In the genomic region with DNA sequence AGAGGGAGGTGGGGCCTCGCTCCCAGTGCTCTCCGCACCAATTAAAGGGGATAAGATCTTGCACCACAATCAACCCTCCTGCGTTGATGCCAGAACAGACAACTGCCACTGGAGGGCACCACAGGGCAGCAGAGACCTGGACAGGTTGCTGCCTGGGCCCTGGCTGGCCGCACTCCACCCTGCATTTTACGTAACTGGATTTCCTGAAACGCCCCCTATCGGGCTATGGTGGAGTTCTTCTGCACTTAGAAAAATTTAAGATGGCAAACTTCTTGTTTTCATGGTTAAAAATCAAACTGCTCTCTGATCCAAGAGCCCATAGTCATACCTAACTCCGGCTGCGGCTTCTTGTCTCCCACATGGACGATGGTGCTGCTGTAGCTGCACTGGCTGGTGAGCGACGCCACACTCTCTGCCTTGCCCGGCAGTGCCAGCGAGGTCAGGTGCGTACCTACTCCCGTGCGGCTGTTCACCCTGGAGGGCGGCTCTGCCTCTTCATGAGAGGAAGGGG, we compare ENCODE assay signal across 1 cellular context.
TF ChIP-seq lines count a peak whose summit lies in the region.

No MANE protein-coding gene starts in this region.

TF ChIP-seq in K562, 482 proteins besides CTCF, POLR2A, EP300 and RAD21 (continued from another document and continues in another):
- TF ChIP-seq, protein P1, sequence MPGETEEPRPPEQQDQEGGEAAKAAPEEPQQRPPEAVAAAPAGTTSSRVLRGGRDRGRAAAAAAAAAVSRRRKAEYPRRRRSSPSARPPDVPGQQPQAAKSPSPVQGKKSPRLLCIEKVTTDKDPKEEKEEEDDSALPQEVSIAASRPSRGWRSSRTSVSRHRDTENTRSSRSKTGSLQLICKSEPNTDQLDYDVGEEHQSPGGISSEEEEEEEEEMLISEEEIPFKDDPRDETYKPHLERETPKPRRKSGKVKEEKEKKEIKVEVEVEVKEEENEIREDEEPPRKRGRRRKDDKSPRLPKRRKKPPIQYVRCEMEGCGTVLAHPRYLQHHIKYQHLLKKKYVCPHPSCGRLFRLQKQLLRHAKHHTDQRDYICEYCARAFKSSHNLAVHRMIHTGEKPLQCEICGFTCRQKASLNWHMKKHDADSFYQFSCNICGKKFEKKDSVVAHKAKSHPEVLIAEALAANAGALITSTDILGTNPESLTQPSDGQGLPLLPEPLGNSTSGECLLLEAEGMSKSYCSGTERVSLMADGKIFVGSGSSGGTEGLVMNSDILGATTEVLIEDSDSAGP (CRISPR knock-in tag; IDR thresholded peaks at IDR 0.05) = no peak
- TF ChIP-seq ZNF408 (CRISPR knock-in tag; IDR thresholded peaks at IDR 0.05; ENCODE audit: low read depth) (no peak), SMC3 (conservative IDR thresholded peaks at IDR 0.05; ENCODE audit: insufficient read depth, low read depth, low read length) (peak; percentile 37), ZNF175 (CRISPR knock-in tag; IDR thresholded peaks at IDR 0.05; ENCODE audit: low read depth) (no peak), PPARD (CRISPR knock-in tag; IDR thresholded peaks at IDR 0.05) (no peak), SMARCE1 (IDR thresholded peaks at IDR 0.05) (no peak), THAP7 (CRISPR knock-in tag; IDR thresholded peaks at IDR 0.05) (no peak), CBX8 (IDR thresholded peaks at IDR 0.05; ENCODE audit: borderline replicate concordance, extremely low read depth, low read depth, low read length, poor library complexity, severe bottlenecking) (no peak), CHD4 (IDR thresholded peaks at IDR 0.05; ENCODE audit: insufficient read depth, insufficient replicate concordance, low read depth, low read length, poor library complexity, severe bottlenecking) (no peak), CHD1 (IDR thresholded peaks at IDR 0.05; ENCODE audit: low read length) (no peak), ZNF436 (CRISPR knock-in tag; IDR thresholded peaks at IDR 0.05) (no peak), TAF15 (IDR thresholded peaks at IDR 0.05; ENCODE audit: low read depth, low read length) (no peak), KAT7 (CRISPR knock-in tag; IDR thresholded peaks at IDR 0.05; ENCODE audit: borderline replicate concordance) (no peak), MAZ (CRISPR knock-in tag; conservative IDR thresholded peaks at IDR 0.05 in 1 of 2, IDR thresholded peaks at IDR 0.05 in 1 of 2) (0 out of 4 replicates have a peak, but pooled peaks of 1 of the 2 experiments have one; percentile 27), ZNF143 (CRISPR knock-in tag; IDR thresholded peaks at IDR 0.05) (no peak), LEF1 (IDR thresholded peaks at IDR 0.05) (no peak), SMARCB1 (IDR thresholded peaks at IDR 0.05; ENCODE audit: insufficient read length, low read depth) (no peak), NUFIP1 (IDR thresholded peaks at IDR 0.05; ENCODE audit: partially characterized antibody) (no peak), YY1 (IDR thresholded peaks at IDR 0.05; ENCODE audit: borderline replicate concordance in 1 of 3, control insufficient read depth in 1 of 3, extremely low read depth in 1 of 3, insufficient read depth in 3 of 3, insufficient read length in 1 of 3, insufficient replicate concordance in 2 of 3, low read depth in 1 of 3, low read length in 2 of 3) (peak in 1 of 3 experiments; percentile 13), DIDO1 (tag; IDR thresholded peaks at IDR 0.05; ENCODE audit: low read depth) (no peak), HES1 (IDR thresholded peaks at IDR 0.05; ENCODE audit: low read depth) (no peak), ZNF766 (CRISPR knock-in tag; conservative IDR thresholded peaks at IDR 0.05) (peak; percentile 69; the same call in 1 of the 2 replicates), E2F1 (CRISPR knock-in tag; IDR thresholded peaks at IDR 0.05) (no peak), ZFP1 (CRISPR knock-in tag; IDR thresholded peaks at IDR 0.05) (no peak), ZFP36 (IDR thresholded peaks at IDR 0.05; ENCODE audit: low read depth, low read length, partially characterized antibody) (no peak), NFIC (IDR thresholded peaks at IDR 0.05) (no peak), HLTF (IDR thresholded peaks at IDR 0.05) (no peak), NR0B1 (IDR thresholded peaks at IDR 0.05; ENCODE audit: partially characterized antibody) (no peak), GABPB1 (CRISPR knock-in tag; IDR thresholded peaks at IDR 0.05) (peak; percentile 36; the same call in 1 of the 2 replicates), RBM39 (optimal IDR thresholded peaks at IDR 0.05; ENCODE audit: low read depth, low read length) (no peak), L3MBTL2 (IDR thresholded peaks at IDR 0.05) (no peak)
- TF ChIP-seq, protein P2, sequence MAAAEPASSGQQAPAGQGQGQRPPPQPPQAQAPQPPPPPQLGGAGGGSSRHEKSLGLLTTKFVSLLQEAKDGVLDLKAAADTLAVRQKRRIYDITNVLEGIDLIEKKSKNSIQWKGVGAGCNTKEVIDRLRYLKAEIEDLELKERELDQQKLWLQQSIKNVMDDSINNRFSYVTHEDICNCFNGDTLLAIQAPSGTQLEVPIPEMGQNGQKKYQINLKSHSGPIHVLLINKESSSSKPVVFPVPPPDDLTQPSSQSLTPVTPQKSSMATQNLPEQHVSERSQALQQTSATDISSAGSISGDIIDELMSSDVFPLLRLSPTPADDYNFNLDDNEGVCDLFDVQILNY (CRISPR knock-in tag; IDR thresholded peaks at IDR 0.05) = no peak
- TF ChIP-seq, protein P3, sequence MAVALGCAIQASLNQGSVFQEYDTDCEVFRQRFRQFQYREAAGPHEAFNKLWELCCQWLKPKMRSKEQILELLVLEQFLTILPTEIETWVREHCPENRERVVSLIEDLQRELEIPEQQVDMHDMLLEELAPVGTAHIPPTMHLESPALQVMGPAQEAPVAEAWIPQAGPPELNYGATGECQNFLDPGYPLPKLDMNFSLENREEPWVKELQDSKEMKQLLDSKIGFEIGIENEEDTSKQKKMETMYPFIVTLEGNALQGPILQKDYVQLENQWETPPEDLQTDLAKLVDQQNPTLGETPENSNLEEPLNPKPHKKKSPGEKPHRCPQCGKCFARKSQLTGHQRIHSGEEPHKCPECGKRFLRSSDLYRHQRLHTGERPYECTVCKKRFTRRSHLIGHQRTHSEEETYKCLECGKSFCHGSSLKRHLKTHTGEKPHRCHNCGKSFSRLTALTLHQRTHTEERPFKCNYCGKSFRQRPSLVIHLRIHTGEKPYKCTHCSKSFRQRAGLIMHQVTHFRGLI (CRISPR knock-in tag; IDR thresholded peaks at IDR 0.05) = no peak
- TF ChIP-seq, protein P4, sequence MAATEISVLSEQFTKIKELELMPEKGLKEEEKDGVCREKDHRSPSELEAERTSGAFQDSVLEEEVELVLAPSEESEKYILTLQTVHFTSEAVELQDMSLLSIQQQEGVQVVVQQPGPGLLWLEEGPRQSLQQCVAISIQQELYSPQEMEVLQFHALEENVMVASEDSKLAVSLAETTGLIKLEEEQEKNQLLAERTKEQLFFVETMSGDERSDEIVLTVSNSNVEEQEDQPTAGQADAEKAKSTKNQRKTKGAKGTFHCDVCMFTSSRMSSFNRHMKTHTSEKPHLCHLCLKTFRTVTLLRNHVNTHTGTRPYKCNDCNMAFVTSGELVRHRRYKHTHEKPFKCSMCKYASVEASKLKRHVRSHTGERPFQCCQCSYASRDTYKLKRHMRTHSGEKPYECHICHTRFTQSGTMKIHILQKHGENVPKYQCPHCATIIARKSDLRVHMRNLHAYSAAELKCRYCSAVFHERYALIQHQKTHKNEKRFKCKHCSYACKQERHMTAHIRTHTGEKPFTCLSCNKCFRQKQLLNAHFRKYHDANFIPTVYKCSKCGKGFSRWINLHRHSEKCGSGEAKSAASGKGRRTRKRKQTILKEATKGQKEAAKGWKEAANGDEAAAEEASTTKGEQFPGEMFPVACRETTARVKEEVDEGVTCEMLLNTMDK (IDR thresholded peaks at IDR 0.05; ENCODE audit: borderline replicate concordance, insufficient read depth, low read depth, low read length, poor library complexity, severe bottlenecking) = peak; percentile 85
- TF ChIP-seq, protein P5, sequence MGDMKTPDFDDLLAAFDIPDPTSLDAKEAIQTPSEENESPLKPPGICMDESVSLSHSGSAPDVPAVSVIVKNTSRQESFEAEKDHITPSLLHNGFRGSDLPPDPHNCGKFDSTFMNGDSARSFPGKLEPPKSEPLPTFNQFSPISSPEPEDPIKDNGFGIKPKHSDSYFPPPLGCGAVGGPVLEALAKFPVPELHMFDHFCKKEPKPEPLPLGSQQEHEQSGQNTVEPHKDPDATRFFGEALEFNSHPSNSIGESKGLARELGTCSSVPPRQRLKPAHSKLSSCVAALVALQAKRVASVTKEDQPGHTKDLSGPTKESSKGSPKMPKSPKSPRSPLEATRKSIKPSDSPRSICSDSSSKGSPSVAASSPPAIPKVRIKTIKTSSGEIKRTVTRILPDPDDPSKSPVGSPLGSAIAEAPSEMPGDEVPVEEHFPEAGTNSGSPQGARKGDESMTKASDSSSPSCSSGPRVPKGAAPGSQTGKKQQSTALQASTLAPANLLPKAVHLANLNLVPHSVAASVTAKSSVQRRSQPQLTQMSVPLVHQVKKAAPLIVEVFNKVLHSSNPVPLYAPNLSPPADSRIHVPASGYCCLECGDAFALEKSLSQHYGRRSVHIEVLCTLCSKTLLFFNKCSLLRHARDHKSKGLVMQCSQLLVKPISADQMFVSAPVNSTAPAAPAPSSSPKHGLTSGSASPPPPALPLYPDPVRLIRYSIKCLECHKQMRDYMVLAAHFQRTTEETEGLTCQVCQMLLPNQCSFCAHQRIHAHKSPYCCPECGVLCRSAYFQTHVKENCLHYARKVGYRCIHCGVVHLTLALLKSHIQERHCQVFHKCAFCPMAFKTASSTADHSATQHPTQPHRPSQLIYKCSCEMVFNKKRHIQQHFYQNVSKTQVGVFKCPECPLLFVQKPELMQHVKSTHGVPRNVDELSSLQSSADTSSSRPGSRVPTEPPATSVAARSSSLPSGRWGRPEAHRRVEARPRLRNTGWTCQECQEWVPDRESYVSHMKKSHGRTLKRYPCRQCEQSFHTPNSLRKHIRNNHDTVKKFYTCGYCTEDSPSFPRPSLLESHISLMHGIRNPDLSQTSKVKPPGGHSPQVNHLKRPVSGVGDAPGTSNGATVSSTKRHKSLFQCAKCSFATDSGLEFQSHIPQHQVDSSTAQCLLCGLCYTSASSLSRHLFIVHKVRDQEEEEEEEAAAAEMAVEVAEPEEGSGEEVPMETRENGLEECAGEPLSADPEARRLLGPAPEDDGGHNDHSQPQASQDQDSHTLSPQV (IDR thresholded peaks at IDR 0.05) = no peak
- TF ChIP-seq, protein P6, sequence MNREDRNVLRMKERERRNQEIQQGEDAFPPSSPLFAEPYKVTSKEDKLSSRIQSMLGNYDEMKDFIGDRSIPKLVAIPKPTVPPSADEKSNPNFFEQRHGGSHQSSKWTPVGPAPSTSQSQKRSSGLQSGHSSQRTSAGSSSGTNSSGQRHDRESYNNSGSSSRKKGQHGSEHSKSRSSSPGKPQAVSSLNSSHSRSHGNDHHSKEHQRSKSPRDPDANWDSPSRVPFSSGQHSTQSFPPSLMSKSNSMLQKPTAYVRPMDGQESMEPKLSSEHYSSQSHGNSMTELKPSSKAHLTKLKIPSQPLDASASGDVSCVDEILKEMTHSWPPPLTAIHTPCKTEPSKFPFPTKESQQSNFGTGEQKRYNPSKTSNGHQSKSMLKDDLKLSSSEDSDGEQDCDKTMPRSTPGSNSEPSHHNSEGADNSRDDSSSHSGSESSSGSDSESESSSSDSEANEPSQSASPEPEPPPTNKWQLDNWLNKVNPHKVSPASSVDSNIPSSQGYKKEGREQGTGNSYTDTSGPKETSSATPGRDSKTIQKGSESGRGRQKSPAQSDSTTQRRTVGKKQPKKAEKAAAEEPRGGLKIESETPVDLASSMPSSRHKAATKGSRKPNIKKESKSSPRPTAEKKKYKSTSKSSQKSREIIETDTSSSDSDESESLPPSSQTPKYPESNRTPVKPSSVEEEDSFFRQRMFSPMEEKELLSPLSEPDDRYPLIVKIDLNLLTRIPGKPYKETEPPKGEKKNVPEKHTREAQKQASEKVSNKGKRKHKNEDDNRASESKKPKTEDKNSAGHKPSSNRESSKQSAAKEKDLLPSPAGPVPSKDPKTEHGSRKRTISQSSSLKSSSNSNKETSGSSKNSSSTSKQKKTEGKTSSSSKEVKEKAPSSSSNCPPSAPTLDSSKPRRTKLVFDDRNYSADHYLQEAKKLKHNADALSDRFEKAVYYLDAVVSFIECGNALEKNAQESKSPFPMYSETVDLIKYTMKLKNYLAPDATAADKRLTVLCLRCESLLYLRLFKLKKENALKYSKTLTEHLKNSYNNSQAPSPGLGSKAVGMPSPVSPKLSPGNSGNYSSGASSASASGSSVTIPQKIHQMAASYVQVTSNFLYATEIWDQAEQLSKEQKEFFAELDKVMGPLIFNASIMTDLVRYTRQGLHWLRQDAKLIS (CRISPR knock-in tag; IDR thresholded peaks at IDR 0.05) = no peak
